8 cellular contexts compared by ENCODE assay signal in genomic region chr10:103493362-103493871, GRCh38. TPM values are rescaled to one million over a fixed set of nuclear protein-coding genes. Genes with fewer than 3 reads are reported as not detected.
DNase-seq lines count a peak whose midpoint lies in the region; ATAC-seq, FAIRE-seq and TF ChIP-seq lines count a peak whose summit lies in the region.

Gene NEURL1 (plus strand): TSS chr10:103493705. CDS start chr10:103494388, 683 bp downstream.

- TF ChIP-seq CTCF in DOHH2 (IDR thresholded peaks at IDR 0.05; ENCODE audit: low read depth, low read length, poor library complexity, severe bottlenecking), result no peak
- TF ChIP-seq CTCF in astrocyte of the cerebellum (IDR thresholded peaks at IDR 0.05; ENCODE audit: low read depth, low read length, missing control alignments), result no peak
- TF ChIP-seq CTCF in keratinocyte (optimal IDR thresholded peaks at IDR 0.05 in 1 of 3, IDR thresholded peaks at IDR 0.05 in 1 of 3, conservative IDR thresholded peaks at IDR 0.05 in 1 of 3; ENCODE audit: extremely low read depth in 1 of 3, insufficient read depth in 2 of 3, low read length in 3 of 3), result no peak

- H3K9me2 ChIP-seq in DOHH2 (replicated peaks; ENCODE audit: control insufficient read depth, low read length), result no peaks in the 10 kb centered on the region

- in situ Hi-C loops in astrocyte of the cerebellum (cut with HindIII; ENCODE audit: low sequenced_read_pairs), result loop anchor here (5.0 kb wide), 1 partner anchor 86 kb away; no protein-coding TSS in a partner anchor

- FAIRE-seq in keratinocyte (lab: Jason Lieb, UNC), result no peak

- H3K4me3 ChIP-seq in DOHH2 (ENCODE audit: low read length) (peak within 1 kb of the TSS; percentile 61), astrocyte of the cerebellum (ENCODE audit: low read depth, low read length) (peak within 1 kb of the TSS; percentile 22), keratinocyte (ENCODE audit: control insufficient read depth in 2 of 3, extremely low read depth in 1 of 3, insufficient read depth in 2 of 3, low read depth in 1 of 3, low read length in 3 of 3) (peak within 1 kb of the TSS; percentile 31 to 63 (median 47))

- peaks cover 18% of the 10 kb centered on the region for H3K4me1 ChIP-seq in DOHH2 (ENCODE audit: control insufficient read depth, low read length)
- H3K4me1 ChIP-seq in keratinocyte (ENCODE audit: control insufficient read depth, extremely low read depth, insufficient read depth, low read length), result peaks cover 29% of the 10 kb centered on the region

- H3K79me2 ChIP-seq in DOHH2 (ENCODE audit: control insufficient read depth, low read length) (no peaks in the 10 kb centered on the region), keratinocyte (ENCODE audit: control insufficient read depth, insufficient read depth, low read length) (no peaks in the 10 kb centered on the region)

- peaks cover 6% of the 10 kb centered on the region for H3K9me1 ChIP-seq in keratinocyte (ENCODE audit: control insufficient read depth, extremely low read depth, insufficient read depth, low read length)

- H4K20me1 ChIP-seq in DOHH2 (ENCODE audit: control insufficient read depth, insufficient read depth, low read depth, low read length) (no peaks in the 10 kb centered on the region), keratinocyte (ENCODE audit: control insufficient read depth, extremely low read depth, insufficient read depth, low read length) (no peaks in the 10 kb centered on the region)

- peak; percentile 12 for DNase-seq in NCI-H146 treated with DMSO at 0.1 percent for 48 hours (lab: John Stamatoyannopoulos, UW; ENCODE audit: unreplicated experiment)
- DNase-seq in astrocyte of the cerebellum (ENCODE audit: low read depth), result no peak
- DNase-seq in keratinocyte (ENCODE audit: low read depth, low spot score), result no peak
- DNase-seq in stimulated activated CD4-positive, alpha-beta T cell treated with anti-CD3 and anti-CD28 coated beads, Interleukin-15, amount 100 ng/mL, for 24 hours, result peak; percentile 52
- DNase-seq in globus pallidus (ENCODE audit: low spot score), result no peak
- DNase-seq in SIG-M5 treated with dmso at 0.1 percent for 504 hours (lab: John Stamatoyannopoulos, UW; ENCODE audit: unreplicated experiment), result no peak

- H3K27me3 ChIP-seq in DOHH2 (ENCODE audit: control insufficient read depth, low read length), result peaks cover 55% of the 10 kb centered on the region
- H3K27me3 ChIP-seq in keratinocyte (ENCODE audit: control insufficient read depth, extremely low read depth, insufficient read depth, low read length), result peaks cover 35% of the 10 kb centered on the region

- H3K36me3 ChIP-seq in DOHH2 (ENCODE audit: control insufficient read depth, low read length), result no peaks in the 10 kb centered on the region
- no peaks in the 10 kb centered on the region for H3K36me3 ChIP-seq in keratinocyte (ENCODE audit: control insufficient read depth in 2 of 2, extremely low read depth in 1 of 2, insufficient read depth in 2 of 2, low read length in 2 of 2)

- H3K9me3 ChIP-seq in DOHH2 (ENCODE audit: control insufficient read depth, insufficient read depth, low read length), result no peaks in the 10 kb centered on the region
- no peaks in the 10 kb centered on the region for H3K9me3 ChIP-seq in keratinocyte (ENCODE audit: control insufficient read depth, low read depth, low read length)

- H3F3A ChIP-seq in DOHH2 (ENCODE audit: control insufficient read depth, insufficient read depth), result no peaks in the 10 kb centered on the region

- H3K27ac ChIP-seq in DOHH2 (ENCODE audit: low read depth, low read length) (no peak within 1 kb of the TSS), keratinocyte (ENCODE audit: control insufficient read depth, insufficient read depth, low read length) (no peak within 1 kb of the TSS)

- peak within 1 kb of the TSS; percentile 70 for H3K4me2 ChIP-seq in DOHH2 (ENCODE audit: low read length)
- peak within 1 kb of the TSS; percentile 50 for H3K4me2 ChIP-seq in keratinocyte (ENCODE audit: control insufficient read depth, extremely low read depth, insufficient read depth, low read depth, low read length)

- no peak within 1 kb of the TSS for H3K9ac ChIP-seq in keratinocyte (ENCODE audit: control insufficient read depth, extremely low read depth, insufficient read depth, low read length)

- ATAC-seq in HG02588 (IDR thresholded peaks at IDR 0.05; ENCODE audit: unreplicated experiment), result no peak

- dilution Hi-C loops in keratinocyte (cut with MboI; ENCODE audit: extremely low pct_ligation_motif_present, low sequenced_read_pairs), result no loop called here

- H2AFZ ChIP-seq in keratinocyte (ENCODE audit: control insufficient read depth, low read length), result peak within 1 kb of the TSS; percentile 43

RNA-seq across cellular contexts. Expression of gene NEURL1, which starts in this region (rescaled TPM):
- 0.02 to 0.12 TPM (median 0.03 TPM) in 3 replicates for polyA plus RNA-seq in keratinocyte
- not detected for polyA plus RNA-seq in keratinocyte (2011; ENCODE audit: low read depth)
- 0.04 and 0.17 TPM in 2 replicates for polyA plus RNA-seq in keratinocyte (2011; cell fraction: cytosol; rRNA removed)
- 0.10 and 0.23 TPM in 2 replicates for polyA plus RNA-seq in keratinocyte (2011; cell fraction: nucleus; rRNA removed)
- 0.15 and 0.41 TPM in 2 replicates for polyA plus RNA-seq in keratinocyte (2012; ENCODE audit: low replicate concordance)
- 0.13 TPM in 1 of 3 replicates, not detected in the others for polyA minus RNA-seq in keratinocyte
- polyA minus RNA-seq in keratinocyte (2011; cell fraction: cytosol; rRNA and poly(A)+ RNA removed), result not detected
- 0.11 and 0.16 TPM in 2 replicates for polyA minus RNA-seq in keratinocyte (2011; cell fraction: nucleus; rRNA and poly(A)+ RNA removed)

Comparison
In these comparisons a context has a peak if more than half of its experiments do, and no peak if none do; other contexts are left out.
1. DNase-seq: peak in NCI-H146 treated with DMSO at 0.1 percent for 48 hours (single experiment) and stimulated activated CD4-positive, alpha-beta T cell treated with anti-CD3 and anti-CD28 coated beads, Interleukin-15, amount 100 ng/mL, for 24 hours (single experiment); none in astrocyte of the cerebellum (single experiment), keratinocyte (single experiment), globus pallidus (single experiment) and SIG-M5 treated with dmso at 0.1 percent for 504 hours (single experiment).
2. Peak in every context shown above with its lines, with median percentiles within 50 percentile points of each other: H3K4me3 ChIP-seq.